8 cellular contexts compared by ENCODE assay signal in genomic region chr19:982567-983170, GRCh38. TPM values are rescaled to one million over a fixed set of nuclear protein-coding genes. Genes with fewer than 3 reads are reported as not detected.
DNase-seq lines count a peak whose midpoint lies in the region; ATAC-seq and TF ChIP-seq lines count a peak whose summit lies in the region.
"Had no signal": no experiment of that assay in that cellular context is flagged by ENCODE, and none has a peak within 500 bp of the region (broad histone marks: within the 10 kb centered on the region; RNA-seq: fewer than 3 reads in every experiment).

No MANE protein-coding gene starts in this region.

- TF ChIP-seq POLR2A in esophagus squamous epithelium (IDR thresholded peaks at IDR 0.05), result no peak

- H3K27ac Mint-ChIP-seq in nephron, result peak overlapping the region in 2 of 3 experiments; percentile 60 to 78
- H3K27ac Mint-ChIP-seq in stimulated activated memory B cell treated with anti-CD40 and anti-IgM and Interleukin-4, amounts not matched to agents 10 μg/mL and 1 μg/mL and 100 μg/mL, for 72 hours, result no peak overlapping the region

- peak overlapping the region in 3 of 4 donors; percentile 51 to 96 (median 90) for H3K27ac ChIP-seq in esophagus squamous epithelium

- no peaks in the 10 kb centered on the region for H3K9me3 ChIP-seq in esophagus squamous epithelium

- intact Hi-C loops in esophagus squamous epithelium (cut with DNase I), result loop anchor here (2.0 to 10.0 kb wide), 2 partner anchors 62 to 128 kb away; partner anchors contain the start of genes CFD and ELANE

- 0 to 2% methylated on average over 24 to 29 of the region's 46 CpGs for WGBS in esophagus squamous epithelium, 2 donors

- DNase-seq in GM12865 (ENCODE audit: low read depth) (peak; percentile 81), NOMO-1 treated with dmso at 0.1 percent for 144 hours (lab: John Stamatoyannopoulos, UW; ENCODE audit: unreplicated experiment) (peak; percentile 42), esophagus squamous epithelium (lab: John Stamatoyannopoulos, UW) (no peak)
- DNase-seq in activated T-cell treated with anti-CD3 and anti-CD28 coated beads, Interleukin-2, amount 50 U/mL, for 1 hour, result peak; percentile 83

- peaks cover 0 to 23% (median 8%) of the 10 kb centered on the region in 3 donors for H3K36me3 ChIP-seq in esophagus squamous epithelium

- H3K27me3 Mint-ChIP-seq in nephron (ENCODE audit: low read depth), result no peaks in the 10 kb centered on the region
- H3K27me3 Mint-ChIP-seq in stimulated activated memory B cell treated with anti-CD40 and anti-IgM and Interleukin-4, amounts not matched to agents 10 μg/mL and 1 μg/mL and 100 μg/mL, for 72 hours, result no peaks in the 10 kb centered on the region

- H3K4me1 ChIP-seq in esophagus squamous epithelium, result peaks cover 16 to 48% (median 21%) of the 10 kb centered on the region in 3 donors

- peak; percentile 44 for ATAC-seq in HG03095 (IDR thresholded peaks at IDR 0.05; ENCODE audit: unreplicated experiment)
- peak; percentile 89 for ATAC-seq in stimulated activated memory B cell treated with anti-CD40 and anti-IgM and Interleukin-4, amounts not matched to agents 10 μg/mL and 1 μg/mL and 100 μg/mL, for 72 hours

- TF ChIP-seq CTCF in GM12865 (IDR thresholded peaks at IDR 0.05; ENCODE audit: insufficient read depth, low read depth, low read length, missing control alignments) (peak; percentile 83), esophagus squamous epithelium (IDR thresholded peaks at IDR 0.05) (peak; percentile 87 to 99 (median 99)), nephron (IDR thresholded peaks at IDR 0.05; ENCODE audit: unreplicated experiment in 3 of 3) (peak; percentile 96 to 98 (median 97))

- no peak overlapping the region for H3K4me3 ChIP-seq in GM12865 (ENCODE audit: low read depth, low read length)
- H3K4me3 ChIP-seq in esophagus squamous epithelium, result peak overlapping the region in 3 of 4 donors; percentile 29 to 65 (median 38)

- H3K4me3 Mint-ChIP-seq in nephron, result peak overlapping the region; percentile 67 to 78 (median 72)
- peak overlapping the region; percentile 51 for H3K4me3 Mint-ChIP-seq in stimulated activated memory B cell treated with anti-CD40 and anti-IgM and Interleukin-4, amounts not matched to agents 10 μg/mL and 1 μg/mL and 100 μg/mL, for 72 hours

- peaks cover 10% of the 10 kb centered on the region for H3K4me1 Mint-ChIP-seq in nephron
- peaks cover 27% of the 10 kb centered on the region for H3K4me1 Mint-ChIP-seq in stimulated activated memory B cell treated with anti-CD40 and anti-IgM and Interleukin-4, amounts not matched to agents 10 μg/mL and 1 μg/mL and 100 μg/mL, for 72 hours

- no peaks in the 10 kb centered on the region for H3K9me3 Mint-ChIP-seq in nephron
- H3K9me3 Mint-ChIP-seq in stimulated activated memory B cell treated with anti-CD40 and anti-IgM and Interleukin-4, amounts not matched to agents 10 μg/mL and 1 μg/mL and 100 μg/mL, for 72 hours, result no peaks in the 10 kb centered on the region

- peaks cover 0 to 16% (median 0%) of the 10 kb centered on the region in 4 donors for H3K27me3 ChIP-seq in esophagus squamous epithelium

- H3K36me3 Mint-ChIP-seq in nephron (ENCODE audit: low read depth), result peaks cover 9% of the 10 kb centered on the region
- H3K36me3 Mint-ChIP-seq in stimulated activated memory B cell treated with anti-CD40 and anti-IgM and Interleukin-4, amounts not matched to agents 10 μg/mL and 1 μg/mL and 100 μg/mL, for 72 hours, result peaks cover 10% of the 10 kb centered on the region

RNA-seq across cellular contexts. Expression of gene WDR18, which starts 1.5 kb away (rescaled TPM):
- total RNA-seq in esophagus squamous epithelium, result 10 to 100 TPM; 28.2 to 70.1 (median 53.0) TPM

RNA-seq across cellular contexts. Expression of gene GRIN3B, which starts 17.6 kb away (rescaled TPM):
- total RNA-seq in esophagus squamous epithelium, result not detected

RNA-seq across cellular contexts. Expression of gene TMEM259, which starts 38.3 kb away (rescaled TPM):
- 100 to 1,000 TPM; 101 to 182 (median 146) TPM for total RNA-seq in esophagus squamous epithelium

RNA-seq across cellular contexts. Expression of gene RNU6-2, which starts 38.7 kb away (rescaled TPM):
- total RNA-seq in esophagus squamous epithelium, result not detected
- total RNA-seq: mononuclear cell had no signal

RNA-seq across cellular contexts. Expression of gene CNN2, which starts 43.7 kb away (rescaled TPM):
- 100 to 1,000 TPM in 2 of 4 donors, 10 to 100 TPM in 2; 79.0 to 125 (median 105) TPM for total RNA-seq in esophagus squamous epithelium
